In the genomic region with DNA sequence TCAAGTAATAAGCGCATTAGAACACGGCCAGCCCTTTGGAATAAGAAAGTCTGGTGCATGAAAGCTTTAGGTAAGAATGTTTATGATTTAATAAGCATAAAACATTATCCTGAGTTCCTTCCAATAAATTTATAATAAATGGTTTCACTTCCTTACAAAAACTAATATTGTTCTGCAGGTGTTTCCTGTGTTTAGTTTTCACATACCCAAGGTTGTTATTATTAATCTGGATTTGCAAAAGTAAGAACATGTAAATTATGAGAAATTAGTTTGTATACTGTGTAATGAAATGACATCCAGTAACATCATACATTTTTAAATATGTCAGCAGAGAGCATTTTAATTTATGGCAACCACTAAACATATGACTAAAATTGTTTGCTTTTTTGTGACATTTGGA, we compare ENCODE assay signal across 24 cellular contexts.
DNase-seq lines count a peak whose midpoint lies in the region; ATAC-seq, FAIRE-seq and TF ChIP-seq lines count a peak whose summit lies in the region.
"Had no signal": no experiment of that assay in that cellular context is flagged by ENCODE, and none has a peak within 500 bp of the region (broad histone marks: within the 10 kb centered on the region; RNA-seq: fewer than 3 reads in every experiment).

No MANE protein-coding gene starts in this region.

- POLR2A ChIA-PET in endothelial cell of umbilical vein (lab: Charles Lee) = no interaction called here
- POLR2A ChIA-PET in GM10248 (lab: Yijun Ruan, JAX) = no interaction called here

- TF ChIP-seq POLR2A in endothelial cell of umbilical vein (IDR thresholded peaks at IDR 0.05; ENCODE audit: low read depth, low read length) = no peak

- H3K36me3 ChIP-seq in BLaER1 treated with 17β-estradiol and CSF1 and Interleukin-3, amounts not matched to agents 10 nM and 100 nM = peaks cover 0 to 7% (median 0%) of the 10 kb centered on the region in 11 experiments; a peak in 2 of 22 replicates
- H3K36me3 ChIP-seq in endothelial cell of umbilical vein (ENCODE audit: control insufficient read depth in 2 of 2, extremely low read depth in 1 of 2, insufficient read depth in 2 of 2, low read length in 2 of 2) = no peaks in the 10 kb centered on the region
- H3K36me3 ChIP-seq: HAP-1, lower lobe of right lung, thyroid gland had no signal

- no peaks in the 10 kb centered on the region for H3K27me3 ChIP-seq in BLaER1 treated with 17β-estradiol and CSF1 and Interleukin-3, amounts not matched to agents 10 nM and 100 nM
- no peaks in the 10 kb centered on the region for H3K27me3 ChIP-seq in endothelial cell of umbilical vein (ENCODE audit: control insufficient read depth in 2 of 2, insufficient read depth in 2 of 2, low read length in 2 of 2)
- H3K27me3 ChIP-seq: thyroid gland had no signal

- no TSS peak for BruUV-seq in endothelial cell of umbilical vein (replicated peaks; lab: Mats Ljungman, UMichigan)

- H3K9me3 ChIP-seq in BLaER1 treated with 17β-estradiol and CSF1 and Interleukin-3, amounts not matched to agents 10 nM and 100 nM (replicated peaks in 1 of 11) = peaks cover 12 to 27% (median 23%) of the 10 kb centered on the region in 11 experiments; a peak in 20 of 22 replicates
- no peaks in the 10 kb centered on the region for H3K9me3 ChIP-seq in endothelial cell of umbilical vein (replicated peaks; ENCODE audit: control insufficient read depth, insufficient read depth, low read length)
- H3K9me3 ChIP-seq: HAP-1, lower lobe of right lung, thyroid gland had no signal

- no peaks in the 10 kb centered on the region for H3K79me2 ChIP-seq in endothelial cell of umbilical vein (ENCODE audit: control insufficient read depth, insufficient read depth, low read length)

- H3K4me1 ChIP-seq in BLaER1 treated with 17β-estradiol and CSF1 and Interleukin-3, amounts not matched to agents 10 nM and 100 nM = peaks cover 0 to 29% (median 15%) of the 10 kb centered on the region in 10 experiments; a peak in 16 of 20 replicates
- H3K4me1 ChIP-seq in endothelial cell of umbilical vein (ENCODE audit: control insufficient read depth, extremely low read depth, insufficient read depth, low read length) = peaks cover 5% of the 10 kb centered on the region
- H3K4me1 ChIP-seq: HAP-1, lower lobe of right lung, thyroid gland had no signal

- intact Hi-C loops in endothelial cell of umbilical vein (cut with micrococcal nuclease) = no loop called here

- ATAC-seq in GM19468 (IDR thresholded peaks at IDR 0.05; ENCODE audit: extremely low read depth, unreplicated experiment) = peak; percentile 59
- peak; percentile 61 for ATAC-seq in HG03469 (IDR thresholded peaks at IDR 0.05; ENCODE audit: unreplicated experiment)
- no peak for ATAC-seq in GM21381 (IDR thresholded peaks at IDR 0.05; ENCODE audit: unreplicated experiment)
- ATAC-seq: HepG2; lower lobe of right lung; natural killer cell treated with Interleukin-12 subunit alpha and Interleukin-12 subunit beta and Interleukin-15 and Interleukin-18, amount 100 ng/mL, for 72 hours; stimulated activated naive CD8-positive, alpha-beta T cell treated with anti-CD3 and anti-CD28 coated beads, Interleukin-15, amount 100 ng/mL, for 72 hours had no signal

- dilution Hi-C loops in endothelial cell of umbilical vein (cut with MboI; ENCODE audit: extremely low pct_ligation_motif_present, low sequenced_read_pairs) = no loop called here

- H2AFZ ChIP-seq in endothelial cell of umbilical vein (ENCODE audit: low read depth, low read length) = no peak overlapping the region

- DNase-seq in endothelial cell of umbilical vein (ENCODE audit: low read depth, low spot score) (peak; percentile 69), GM10248 (ENCODE audit: extremely low spot score) (no peak), inferior parietal cortex (ENCODE audit: extremely low spot score) (no peak), NCI-H526 treated with DMSO at 0.1 percent for 48 hours (lab: John Stamatoyannopoulos, UW) (no peak)
- DNase-seq: activated naive CD4-positive, alpha-beta T cell treated with anti-CD3 and anti-CD28 coated beads, Interleukin-2, amount 10 ng/mL, durations not matched to agents 7 days and 5 days; DMS153; glutamatergic neuron; kidney glomerular epithelial cell; lower lobe of right lung; NCI-H1048; NCI-H1694 treated with DMSO at 0.1 percent for 48 hours; NCI-H2171; NCI-H510A treated with DMSO at 0.1 percent for 48 hours; NK-92 treated with Interleukin-12 subunit alpha and Interleukin-12 subunit beta, amount 100 ng/mL, for 24 hours; Right ventricle myocardium superior; stimulated activated naive CD8-positive, alpha-beta T cell treated with anti-CD3 and anti-CD28 coated beads, Interleukin-15, amount 100 ng/mL, for 72 hours; thyroid gland had no signal

- CTCF ChIA-PET in endothelial cell of umbilical vein (lab: Charles Lee) (no interaction called here), GM10248 (lab: Yijun Ruan, JAX) (interaction anchor here (2.0 kb wide), 1 partner anchor 15 kb away, joined by 4 read pairs; no protein-coding TSS in a partner anchor)

- no peak overlapping the region for H3K9ac ChIP-seq in BLaER1 treated with 17β-estradiol and CSF1 and Interleukin-3, amounts not matched to agents 10 nM and 100 nM
- no peak overlapping the region for H3K9ac ChIP-seq in endothelial cell of umbilical vein (replicated peaks; ENCODE audit: extremely low read depth, insufficient read depth, low read length)

- no peaks in the 10 kb centered on the region for H4K20me1 ChIP-seq in BLaER1 treated with 17β-estradiol and CSF1 and Interleukin-3, amounts not matched to agents 10 nM and 100 nM
- no peaks in the 10 kb centered on the region for H4K20me1 ChIP-seq in endothelial cell of umbilical vein (replicated peaks; ENCODE audit: control insufficient read depth, extremely low read depth, insufficient read depth, low read length)

- no peak for TF ChIP-seq CTCF in endothelial cell of umbilical vein (IDR thresholded peaks at IDR 0.05; ENCODE audit: extremely low read depth in 1 of 2, insufficient read depth in 1 of 2, low read depth in 1 of 2, low read length in 2 of 2)
- TF ChIP-seq CTCF in GM10248 (IDR thresholded peaks at IDR 0.05; ENCODE audit: control extremely low read depth, extremely low read depth, low read depth, missing control alignments) = no peak

- H3K4me2 ChIP-seq in BLaER1 treated with 17β-estradiol and CSF1 and Interleukin-3, amounts not matched to agents 10 nM and 100 nM = peak overlapping the region in 10 of 11 experiments; percentile 3 to 74 (median 46); a peak in 18 of 22 replicates
- peak overlapping the region; percentile 25 for H3K4me2 ChIP-seq in endothelial cell of umbilical vein (ENCODE audit: insufficient read depth, low read length)

- peak overlapping the region in 2 of 10 experiments; percentile 13 to 22; a peak in 2 of 20 replicates for H3K4me3 ChIP-seq in BLaER1 treated with 17β-estradiol and CSF1 and Interleukin-3, amounts not matched to agents 10 nM and 100 nM
- no peak overlapping the region for H3K4me3 ChIP-seq in endothelial cell of umbilical vein (replicated peaks in 1 of 3; ENCODE audit: insufficient read depth in 1 of 3, low read depth in 1 of 3, low read length in 3 of 3)
- H3K4me3 ChIP-seq: HAP-1, lower lobe of right lung, thyroid gland had no signal

- no peak for FAIRE-seq in endothelial cell of umbilical vein (lab: Jason Lieb, UNC)
- FAIRE-seq: HepG2 had no signal

- H3K9me1 ChIP-seq in endothelial cell of umbilical vein (replicated peaks; ENCODE audit: control insufficient read depth, extremely low read depth, insufficient read depth, low read length) = no peaks in the 10 kb centered on the region

- H3K27ac ChIP-seq in BLaER1 treated with 17β-estradiol and CSF1 and Interleukin-3, amounts not matched to agents 10 nM and 100 nM = peak overlapping the region in 1 of 11 experiments; percentile 16; a peak in 1 of 22 replicates
- H3K27ac ChIP-seq in endothelial cell of umbilical vein (ENCODE audit: insufficient read depth, low read depth, low read length) = no peak overlapping the region
- H3K27ac ChIP-seq: lower lobe of right lung, thyroid gland had no signal

TF ChIP-seq in endothelial cell of umbilical vein, 7 proteins besides CTCF, POLR2A, EP300 and RAD21:
- TF ChIP-seq, protein P1, sequence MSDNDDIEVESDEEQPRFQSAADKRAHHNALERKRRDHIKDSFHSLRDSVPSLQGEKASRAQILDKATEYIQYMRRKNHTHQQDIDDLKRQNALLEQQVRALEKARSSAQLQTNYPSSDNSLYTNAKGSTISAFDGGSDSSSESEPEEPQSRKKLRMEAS (IDR thresholded peaks at IDR 0.05; ENCODE audit: insufficient read depth, insufficient read length) = no peak
- no peak for TF ChIP-seq GATA2 (IDR thresholded peaks at IDR 0.05; ENCODE audit: insufficient read depth, insufficient read length, low read depth, low read length)
- no peak for TF ChIP-seq EZH2 (IDR thresholded peaks at IDR 0.05; ENCODE audit: borderline replicate concordance, low read depth, low read length, severe bottlenecking)
- no peak for TF ChIP-seq MYC (IDR thresholded peaks at IDR 0.05; ENCODE audit: low read depth, low read length)
- TF ChIP-seq FOS (IDR thresholded peaks at IDR 0.05; ENCODE audit: borderline replicate concordance, insufficient read depth, low read length) = no peak
- TF ChIP-seq JUN (IDR thresholded peaks at IDR 0.05; ENCODE audit: borderline replicate concordance, insufficient read depth, insufficient read length, low read depth) = no peak
- TF ChIP-seq POLR2AphosphoS5 (IDR thresholded peaks at IDR 0.05; ENCODE audit: insufficient read depth, low read depth, low read length) = no peak
